Comparison of ENCODE assay signal across 24 cellular contexts in the genomic region with DNA sequence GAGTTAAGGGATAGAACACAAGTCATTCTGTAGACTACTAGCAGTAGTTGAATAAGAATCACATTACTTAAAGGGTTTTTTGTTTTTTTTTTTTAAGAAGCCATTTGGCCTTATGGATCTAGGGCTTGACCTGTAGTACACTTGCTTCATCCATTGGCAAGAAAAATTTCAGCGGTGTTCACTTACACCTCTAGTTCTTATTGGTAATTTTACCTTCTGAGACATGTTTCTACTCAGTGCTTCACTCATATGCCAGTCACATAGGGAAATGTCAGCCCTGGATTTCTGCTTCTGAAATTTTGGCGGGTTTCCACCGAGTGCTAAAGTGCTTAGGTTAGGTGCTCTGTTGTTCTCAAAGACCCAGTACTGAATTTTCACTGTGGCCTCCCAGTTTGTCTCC.
"Had no signal": no experiment of that assay in that cellular context is flagged by ENCODE, and none has a peak within 500 bp of the region (broad histone marks: within the 10 kb centered on the region; RNA-seq: fewer than 3 reads in every experiment).

No MANE protein-coding gene starts in this region.

- H3K9me3 ChIP-seq: esophagus squamous epithelium, heart left ventricle, right lobe of liver, tibial artery had no signal

- H3K36me3 Mint-ChIP-seq: activated CD4-positive, alpha-beta memory T cell treated with anti-CD3 and anti-CD28 coated beads for 36 hours; memory B cell; stimulated activated effector memory CD8-positive, alpha-beta T cell treated with anti-CD3 and anti-CD28 coated beads, Interleukin-12 subunit alpha, Interleukin-12 subunit beta, amount 100 ng/mL, for 72 hours had no signal

- DNase-seq: activated B cell treated with CpG ODN at 0.5 μM for 24 hours; activated CD4-positive, alpha-beta memory T cell treated with anti-CD3 and anti-CD28 coated beads for 36 hours; activated CD4-positive, alpha-beta T cell treated with anti-CD3 and anti-CD28 coated beads for 4 hours; activated effector memory CD4-positive, alpha-beta T cell treated with Interleukin-2 at 50 U/mL for 16 hours; activated naive CD4-positive, alpha-beta T cell treated with anti-CD3 and anti-CD28 coated beads for 36 hours; activated naive CD8-positive, alpha-beta T cell treated with anti-CD3 and anti-CD28 coated beads, Interleukin-2, amount 10 ng/mL, durations not matched to agents 7 days and 5 days; activated T-cell treated with anti-CD3 and anti-CD28 coated beads, Interleukin-2, amount 50 U/mL, for 72 hours; amniotic stem cell; cerebellar nuclear complex; cortex of kidney; endodermal cell; esophagus squamous epithelium; heart left ventricle; left ventricle myocardium superior; right lobe of liver; stimulated activated CD4-positive, alpha-beta T cell treated with anti-CD3 and anti-CD28 coated beads, Interleukin-2, amount 100 ng/mL, for 24 hours; stimulated activated naive CD8-positive, alpha-beta T cell treated with anti-CD3 and anti-CD28 coated beads, Interleukin-15, amount 100 ng/mL, for 72 hours; T1000; tibial artery had no signal

- H3K4me3 ChIP-seq: esophagus squamous epithelium, heart left ventricle, right lobe of liver, skin epidermis, tibial artery had no signal

- FAIRE-seq: islet of Langerhans had no signal

- H3K27me3 Mint-ChIP-seq: activated B cell treated with CpG ODN at 0.5 μM for 24 hours; activated CD4-positive, alpha-beta memory T cell treated with anti-CD3 and anti-CD28 coated beads for 36 hours; stimulated activated naive CD8-positive, alpha-beta T cell treated with anti-CD3 and anti-CD28 coated beads, Interleukin-15, amount 100 ng/mL, for 72 hours had no signal

- H3K4me1 Mint-ChIP-seq: endodermal cell; memory B cell; stimulated activated effector memory CD8-positive, alpha-beta T cell treated with anti-CD3 and anti-CD28 coated beads, Interleukin-12 subunit alpha, Interleukin-12 subunit beta, amount 100 ng/mL, for 72 hours; stimulated activated naive CD8-positive, alpha-beta T cell treated with anti-CD3 and anti-CD28 coated beads, Interleukin-15, amount 100 ng/mL, for 72 hours had no signal

- H3K4me1 ChIP-seq: esophagus squamous epithelium, heart left ventricle, right lobe of liver, tibial artery had no signal

- H3K27me3 ChIP-seq: esophagus squamous epithelium, heart left ventricle, right lobe of liver, tibial artery had no signal

- H3K27ac ChIP-seq: heart left ventricle, right lobe of liver, skin epidermis, tibial artery had no signal

- H3K27ac Mint-ChIP-seq: activated B cell treated with CpG ODN at 0.5 μM for 24 hours; activated CD4-positive, alpha-beta memory T cell treated with anti-CD3 and anti-CD28 coated beads for 36 hours; activated naive CD4-positive, alpha-beta T cell treated with anti-CD3 and anti-CD28 coated beads for 36 hours; activated naive CD8-positive, alpha-beta T cell treated with anti-CD3 and anti-CD28 coated beads, Interleukin-2, amount 10 ng/mL, durations not matched to agents 7 days and 5 days; activated T-cell treated with anti-CD3 and anti-CD28 coated beads, Interleukin-2, amount 50 U/mL, for 72 hours; endodermal cell; memory B cell; nephron; stimulated activated effector memory CD8-positive, alpha-beta T cell treated with anti-CD3 and anti-CD28 coated beads, Interleukin-12 subunit alpha, Interleukin-12 subunit beta, amount 100 ng/mL, for 72 hours; stimulated activated naive CD8-positive, alpha-beta T cell treated with anti-CD3 and anti-CD28 coated beads, Interleukin-15, amount 100 ng/mL, for 72 hours had no signal

- H3K4me3 Mint-ChIP-seq: activated B cell treated with CpG ODN at 0.5 μM for 24 hours; activated CD4-positive, alpha-beta memory T cell treated with anti-CD3 and anti-CD28 coated beads for 36 hours; activated naive CD4-positive, alpha-beta T cell treated with anti-CD3 and anti-CD28 coated beads for 36 hours; activated naive CD8-positive, alpha-beta T cell treated with anti-CD3 and anti-CD28 coated beads, Interleukin-2, amount 10 ng/mL, durations not matched to agents 7 days and 5 days; activated T-cell treated with anti-CD3 and anti-CD28 coated beads, Interleukin-2, amount 50 U/mL, for 72 hours; endodermal cell; memory B cell; nephron; stimulated activated effector memory CD8-positive, alpha-beta T cell treated with anti-CD3 and anti-CD28 coated beads, Interleukin-12 subunit alpha, Interleukin-12 subunit beta, amount 100 ng/mL, for 72 hours; stimulated activated naive CD8-positive, alpha-beta T cell treated with anti-CD3 and anti-CD28 coated beads, Interleukin-15, amount 100 ng/mL, for 72 hours had no signal

- H3K9me3 Mint-ChIP-seq: activated B cell treated with CpG ODN at 0.5 μM for 24 hours; activated CD4-positive, alpha-beta memory T cell treated with anti-CD3 and anti-CD28 coated beads for 36 hours; activated naive CD4-positive, alpha-beta T cell treated with anti-CD3 and anti-CD28 coated beads for 36 hours; activated naive CD8-positive, alpha-beta T cell treated with anti-CD3 and anti-CD28 coated beads, Interleukin-2, amount 10 ng/mL, durations not matched to agents 7 days and 5 days; activated T-cell treated with anti-CD3 and anti-CD28 coated beads, Interleukin-2, amount 50 U/mL, for 72 hours; endodermal cell; memory B cell; nephron; stimulated activated effector memory CD8-positive, alpha-beta T cell treated with anti-CD3 and anti-CD28 coated beads, Interleukin-12 subunit alpha, Interleukin-12 subunit beta, amount 100 ng/mL, for 72 hours; stimulated activated naive CD8-positive, alpha-beta T cell treated with anti-CD3 and anti-CD28 coated beads, Interleukin-15, amount 100 ng/mL, for 72 hours had no signal
